In genomic region chr19:2949939-2950285, GRCh38 we compare ENCODE assay signal across 8 cellular contexts. TPM values are rescaled to one million over a fixed set of nuclear protein-coding genes. Genes with fewer than 3 reads are reported as not detected.
DNase-seq lines count a peak whose midpoint lies in the region; ATAC-seq and FAIRE-seq lines count a peak whose summit lies in the region.

No MANE protein-coding gene starts in this region.

- H3K36me3 ChIP-seq in H7 (replicated peaks; ENCODE audit: control insufficient read depth, insufficient read depth, low read length) (no peaks in the 10 kb centered on the region), ectodermal cell (ENCODE audit: control insufficient read depth, insufficient read depth, low read length) (no peaks in the 10 kb centered on the region)

- WGBS in ectodermal cell, 2 experiments = 10 to 12% methylated on average over 11 of the region's 11 CpGs

- no peak for ATAC-seq in sciatic nerve

- no peak for FAIRE-seq in RCC 7860 (lab: Jason Lieb, UNC)

- H3K4me1 ChIP-seq in ectodermal cell (ENCODE audit: control insufficient read depth, insufficient read depth, low read length) (peaks cover 6% of the 10 kb centered on the region), mononuclear cell (ENCODE audit: insufficient read depth, low read length) (peaks cover 18% of the 10 kb centered on the region)

- H3K27ac ChIP-seq in ectodermal cell (ENCODE audit: insufficient read depth, low read depth, low read length, poor library complexity, severe bottlenecking) = peak overlapping the region; percentile 9

- intact Hi-C loops in sciatic nerve (cut with DNase I) = loop anchor here (10.0 kb wide), 1 partner anchor 155 kb away; no protein-coding TSS in a partner anchor

- H3K4me3 ChIP-seq in H7 (ENCODE audit: insufficient read depth, low read depth, low read length) (peak overlapping the region; percentile 77), ectodermal cell (ENCODE audit: insufficient read depth, low read depth, low read length) (peak overlapping the region; percentile 89), mononuclear cell (ENCODE audit: low read length) (peak overlapping the region; percentile 68)

- DNase-seq in COLO668 (lab: John Stamatoyannopoulos, UW; ENCODE audit: unreplicated experiment) = peak; percentile 37
- DNase-seq in H7 = no peak
- peak; percentile 5 for DNase-seq in RCC 7860 (ENCODE audit: low spot score)
- DNase-seq in stimulated activated CD4-positive, alpha-beta T cell treated with anti-CD3 and anti-CD28 coated beads, Interleukin-1b, Interleukin-23, amount 100 ng/mL, for 48 hours = no peak
- DNase-seq in hypothalamus (lab: John Stamatoyannopoulos, UW) = no peak
- no peak for DNase-seq in sciatic nerve (ENCODE audit: low spot score)

- H3K27me3 ChIP-seq in H7 (ENCODE audit: control insufficient read depth, insufficient read depth, low read length) = no peaks in the 10 kb centered on the region
- no peaks in the 10 kb centered on the region for H3K27me3 ChIP-seq in ectodermal cell (ENCODE audit: control insufficient read depth, insufficient read depth, low read length, poor library complexity, severe bottlenecking)
- no peaks in the 10 kb centered on the region for H3K27me3 ChIP-seq in mononuclear cell (ENCODE audit: insufficient read depth, low read length)

- H3K9me3 ChIP-seq in ectodermal cell (ENCODE audit: control insufficient read depth, low read length) (no peaks in the 10 kb centered on the region), mononuclear cell (ENCODE audit: low read depth, low read length) (no peaks in the 10 kb centered on the region)

RNA-seq across cellular contexts. Expression of gene ZNF77, which starts 5.1 kb away (rescaled TPM):
- 4.6 and 5.5 TPM in 2 replicates for total RNA-seq in H7 (2014; rRNA removed; shearing (Covaris generic))
- 9.6 TPM for polyA plus RNA-seq in ectodermal cell (2013, experiment 1 of 4)
- polyA plus RNA-seq in ectodermal cell (2013, experiment 2 of 4) = 9.6 TPM
- 9.5 TPM for polyA plus RNA-seq in ectodermal cell (2013, experiment 3 of 4)
- polyA plus RNA-seq in ectodermal cell (2013, experiment 4 of 4) = 11.5 TPM
- total RNA-seq in mononuclear cell = 1.4 TPM
- total RNA-seq in sciatic nerve = 6.1 TPM

RNA-seq across cellular contexts. Expression of gene TLE6, which starts 27.5 kb away (rescaled TPM):
- 10.4 and 14.2 TPM in 2 replicates for total RNA-seq in H7 (2014; rRNA removed; shearing (Covaris generic))
- 0.26 TPM for polyA plus RNA-seq in ectodermal cell (2013, experiment 1 of 4)
- 0.27 TPM for polyA plus RNA-seq in ectodermal cell (2013, experiment 2 of 4)
- polyA plus RNA-seq in ectodermal cell (2013, experiment 3 of 4) = 0.64 TPM
- 0.89 TPM for polyA plus RNA-seq in ectodermal cell (2013, experiment 4 of 4)
- total RNA-seq in mononuclear cell (not detected), sciatic nerve (4.4 TPM)

RNA-seq across cellular contexts. Expression of gene ZNF57, which starts 49.2 kb away (rescaled TPM):
- 1.7 and 2.9 TPM in 2 replicates for total RNA-seq in H7 (2014; rRNA removed; shearing (Covaris generic))
- polyA plus RNA-seq in ectodermal cell (2013, experiment 1 of 4) = 6.9 TPM
- 5.9 TPM for polyA plus RNA-seq in ectodermal cell (2013, experiment 2 of 4)
- polyA plus RNA-seq in ectodermal cell (2013, experiment 3 of 4) = 5.5 TPM
- 5.7 TPM for polyA plus RNA-seq in ectodermal cell (2013, experiment 4 of 4)
- total RNA-seq in mononuclear cell (1.0 TPM), sciatic nerve (3.1 TPM)

Comparison
In these comparisons a context has a peak if more than half of its experiments do, and no peak if none do; other contexts are left out.
1. DNase-seq: peak in COLO668 (single experiment) and RCC 7860 (single experiment); none in H7 (single experiment), stimulated activated CD4-positive, alpha-beta T cell treated with anti-CD3 and anti-CD28 coated beads, Interleukin-1b, Interleukin-23, amount 100 ng/mL, for 48 hours (single experiment), hypothalamus (0 of 51) and sciatic nerve (single experiment).
2. Peak in every context shown above with its lines, with median percentiles within 50 percentile points of each other: H3K4me3 ChIP-seq.